In genomic region chr1:94908965-94909364, GRCh38 we compare ENCODE assay signal across 1 cellular context.
TF ChIP-seq lines count a peak whose summit lies in the region.

No MANE protein-coding gene starts in this region.

TF ChIP-seq in GM23338, 12 proteins besides CTCF, POLR2A, EP300 and RAD21 (continued from another document):
- TF ChIP-seq ZNF462 (CRISPR knock-in tag; IDR thresholded peaks at IDR 0.05): no peak
- TF ChIP-seq EZH2phosphoT487 (IDR thresholded peaks at IDR 0.05; ENCODE audit: unreplicated experiment): no peak
- no peak for TF ChIP-seq EZH2 (IDR thresholded peaks at IDR 0.05; ENCODE audit: low read depth, unreplicated experiment)
